Comparison of ENCODE assay signal across 14 cellular contexts in genomic region chr3:12797892-12798558, GRCh38. TPM values are rescaled to one million over a fixed set of nuclear protein-coding genes. Genes with fewer than 3 reads are reported as not detected.
A peak's percentile ranks its signal among the peaks of the same experiment; 100 is the strongest.
DNase-seq lines count a peak whose midpoint lies in the region; ATAC-seq and TF ChIP-seq lines count a peak whose summit lies in the region.
"Had no signal": no experiment of that assay in that cellular context is flagged by ENCODE, and none has a peak within 500 bp of the region (broad histone marks: within the 10 kb centered on the region; RNA-seq: fewer than 3 reads in every experiment).

No MANE protein-coding gene starts in this region.

- H3F3A ChIP-seq in GM23338 (replicated peaks; ENCODE audit: low read depth), result no peaks in the 10 kb centered on the region

- peak overlapping the region; percentile 89 for H3K4me3 Mint-ChIP-seq in GM23338
- peak overlapping the region; percentile 50 to 88 (median 61) for H3K4me3 Mint-ChIP-seq in T-cell
- H3K4me3 Mint-ChIP-seq in memory B cell, result peak overlapping the region; percentile 41

- H3K36me3 Mint-ChIP-seq in GM23338 (ENCODE audit: low read depth), result no peaks in the 10 kb centered on the region; the same call in 1 of the 3 replicates
- no peaks in the 10 kb centered on the region for H3K36me3 Mint-ChIP-seq in T-cell
- H3K36me3 Mint-ChIP-seq in memory B cell, result no peaks in the 10 kb centered on the region

- H3K27ac Mint-ChIP-seq in GM23338 (no peak overlapping the region), T-cell (peak overlapping the region in 1 of 2 donors; percentile 41), memory B cell (no peak overlapping the region)

- no peak for TF ChIP-seq EP300 in stomach (IDR thresholded peaks at IDR 0.05)

- no peaks in the 10 kb centered on the region for H3K79me2 ChIP-seq in GM23338 (replicated peaks; ENCODE audit: insufficient read depth)

- H3K27me3 Mint-ChIP-seq in GM23338 (ENCODE audit: insufficient read depth, low read depth, poor library complexity) (peaks cover 19% of the 10 kb centered on the region), T-cell (peaks cover 0 to 6% of the 10 kb centered on the region in 2 donors), memory B cell (peaks cover 3% of the 10 kb centered on the region)

- H3K9me2 ChIP-seq in GM23338 (ENCODE audit: insufficient read depth), result no peaks in the 10 kb centered on the region

- POLR2A ChIA-PET in T-cell (lab: Charles Lee), result no interaction called here

- H3K36me3 ChIP-seq in GM23338 (ENCODE audit: insufficient read depth) (no peaks in the 10 kb centered on the region), stomach (peaks cover 0 to 2% (median 0%) of the 10 kb centered on the region in 4 donors)

- H3K4me3 ChIP-seq in GM23338, result no peak overlapping the region
- H3K4me3 ChIP-seq in stomach, result no peak overlapping the region
- H3K4me3 ChIP-seq: lung had no signal

- intact Hi-C loops in stomach (cut with DNase I; ENCODE audit: low total_unique reads), result no loop called here

- TF ChIP-seq CTCF in GM23338 (conservative IDR thresholded peaks at IDR 0.05; ENCODE audit: low read depth in 2 of 2), result no peak
- TF ChIP-seq CTCF in stomach (IDR thresholded peaks at IDR 0.05), result no peak

- H3K27ac ChIP-seq in GM23338 (ENCODE audit: low read depth), result no peak overlapping the region
- H3K27ac ChIP-seq in stomach, result peak overlapping the region in 4 of 5 donors; percentile 26 to 91 (median 74)
- H3K27ac ChIP-seq in substantia nigra (ENCODE audit: low read depth, low read length, poor library complexity, severe bottlenecking), result no peak overlapping the region

- H2AFZ ChIP-seq in GM23338, result no peak overlapping the region

- CTCF ChIA-PET in T-cell (lab: Charles Lee), result interaction anchor here in 1 of 2 donors (1.1 to 2.4 kb wide), 2 partner anchors 12 to 14 kb away, joined by 3 to 14 read pairs; no protein-coding TSS in a partner anchor

- H3K9me3 ChIP-seq in stomach, result no peaks in the 10 kb centered on the region

- H3K9me3 Mint-ChIP-seq in GM23338 (no peaks in the 10 kb centered on the region; the same call in 2 of the 3 replicates), T-cell (no peaks in the 10 kb centered on the region), memory B cell (no peaks in the 10 kb centered on the region)

- 60 to 69% (median 62%) methylated on average over 8 of the region's 8 CpGs for WGBS in stomach, 5 donors

- H4K20me1 ChIP-seq in GM23338 (replicated peaks; ENCODE audit: insufficient read depth), result no peaks in the 10 kb centered on the region

- no peak for TF ChIP-seq POLR2A in stomach (IDR thresholded peaks at IDR 0.05)

- H3K4me2 ChIP-seq in GM23338, result peak overlapping the region; percentile 73; the same call in 1 of the 2 replicates

- H3K4me1 ChIP-seq in GM23338 (ENCODE audit: insufficient read depth) (peaks cover 9% of the 10 kb centered on the region; the same call in 1 of the 2 replicates), stomach (peaks cover 5 to 25% (median 17%) of the 10 kb centered on the region in 4 donors)

- peaks cover 18% of the 10 kb centered on the region for H3K4me1 Mint-ChIP-seq in GM23338
- peaks cover 4 to 16% (median 15%) of the 10 kb centered on the region in 3 donors for H3K4me1 Mint-ChIP-seq in T-cell
- peaks cover 20% of the 10 kb centered on the region for H3K4me1 Mint-ChIP-seq in memory B cell

- ATAC-seq in GM23338, result no peak
- ATAC-seq in T-cell (replicated peaks in 1 of 4), result no peak
- ATAC-seq in memory B cell (ENCODE audit: low read depth), result peak; percentile 56

- DNase-seq in GM23338 (ENCODE audit: low spot score) (no peak), T-cell (no peak), memory B cell (ENCODE audit: low spot score in 2 of 2) (no peak), stomach (no peak), substantia nigra (lab: John Stamatoyannopoulos, UW) (no peak), DMS79 treated with DMSO at 0.1 percent for 48 hours (lab: John Stamatoyannopoulos, UW) (no peak), NCI-H1417 (lab: John Stamatoyannopoulos, UW) (no peak)
- DNase-seq: activated CD4-positive, alpha-beta T cell treated with anti-CD3 and anti-CD28 coated beads, Interleukin-2, amount 50 U/mL, for 4 hours; NCI-H1048; NCI-H446 treated with DMSO at 0.1 percent for 48 hours; T-helper 2 cell had no signal

- no peaks in the 10 kb centered on the region for H3K27me3 ChIP-seq in GM23338 (ENCODE audit: insufficient read depth)
- peaks cover 0 to 7% (median 3%) of the 10 kb centered on the region in 3 donors for H3K27me3 ChIP-seq in stomach

TF ChIP-seq in GM23338, 12 proteins besides CTCF, POLR2A, EP300 and RAD21 (continues in another document):
- TF ChIP-seq ZNF462 (CRISPR knock-in tag; IDR thresholded peaks at IDR 0.05) (no peak), JUNB (IDR thresholded peaks at IDR 0.05; ENCODE audit: unreplicated experiment) (no peak)

RNA-seq across cellular contexts. Expression of gene CAND2, which starts 1.5 kb away (rescaled TPM):
- 16.5 and 20.5 TPM in 2 replicates for total RNA-seq in GM23338 (2014; rRNA removed; shearing (Covaris generic))
- 4.5 and 5.6 TPM in 2 replicates for polyA plus RNA-seq in GM23338 (2016; fragmentation: Nextera tagmentation; extraction: Ambion mirVana)
- 1 to 10 TPM; 2.1 to 5.9 (median 3.2) TPM for total RNA-seq in T-cell
- 1 to 10 TPM in 4 of 5 donors, under 1 TPM in 1; under 0.01 to 5.3 (median 4.0) TPM for total RNA-seq in stomach
- 1 to 10 TPM; 1.1 to 2.0 (median 1.2) TPM for polyA plus RNA-seq in stomach
- total RNA-seq: HT-29 had no signal

RNA-seq across cellular contexts. Expression of gene TMEM40, which starts 39.0 kb away (rescaled TPM):
- 0.14 TPM in 1 of 2 replicates, not detected in the other for total RNA-seq in GM23338 (2014; rRNA removed; shearing (Covaris generic))
- 0.48 and 0.56 TPM in 2 replicates for polyA plus RNA-seq in GM23338 (2016; fragmentation: Nextera tagmentation; extraction: Ambion mirVana)
- total RNA-seq in T-cell, result not detected
- not detected for total RNA-seq in stomach
- 100 to 1,000 TPM in 1 of 3 donors, not detected in 2; 141 TPM for polyA plus RNA-seq in stomach
- total RNA-seq: HT-29, pulmonary artery endothelial cell had no signal

RNA-seq across cellular contexts. Expression of gene RPL32, which starts 43.3 kb away (rescaled TPM):
- 561 and 772 TPM in 2 replicates for total RNA-seq in GM23338 (2014; rRNA removed; shearing (Covaris generic))
- polyA plus RNA-seq in GM23338 (2016; fragmentation: Nextera tagmentation; extraction: Ambion mirVana), result 2,550 and 2,858 TPM in 2 replicates
- 1,000 to 10,000 TPM; 3,117 to 3,787 (median 3,363) TPM for total RNA-seq in T-cell
- total RNA-seq in stomach, result 1,000 to 10,000 TPM in 3 of 5 donors, 100 to 1,000 TPM in 1, 10 to 100 TPM in 1; 71.5 to 2,292 (median 1,389) TPM
- 1,000 to 10,000 TPM; 2,312 to 3,985 (median 3,806) TPM for polyA plus RNA-seq in stomach

Comparison
In these comparisons a context has a peak if more than half of its experiments do, and no peak if none do; other contexts are left out.
1. H3K27ac ChIP-seq: peak in stomach (4 of 5); none in GM23338 (single experiment) and substantia nigra (single experiment).
2. Peak in every context shown above with its lines, with median percentiles within 50 percentile points of each other: H3K4me3 Mint-ChIP-seq.